ENCODE assay signal across 1 cellular context in genomic region chr5:150513375-150514309, GRCh38.
TF ChIP-seq lines count a peak whose summit lies in the region.

No MANE protein-coding gene starts in this region.

TF ChIP-seq in H1, 55 proteins besides CTCF, POLR2A, EP300 and RAD21 (continued from another document):
- TF ChIP-seq TEAD4 (IDR thresholded peaks at IDR 0.05; ENCODE audit: low read depth, low read length) = no peak
